Comparison of ENCODE assay signal across 1 cellular context in genomic region chr17:82325286-82326180, GRCh38.
TF ChIP-seq lines count a peak whose summit lies in the region.

No MANE protein-coding gene starts in this region.

TF ChIP-seq in liver, 16 proteins besides CTCF, POLR2A, EP300 and RAD21 (continued from another document):
- TF ChIP-seq REST (IDR thresholded peaks at IDR 0.05) (no peak), SP1 (IDR thresholded peaks at IDR 0.05) (peak; percentile 77), TAF1 (conservative IDR thresholded peaks at IDR 0.05) (no peak), JUND (IDR thresholded peaks at IDR 0.05) (no peak), ZBTB33 (IDR thresholded peaks at IDR 0.05) (no peak)
